17 cellular contexts compared by ENCODE assay signal in the genomic region with DNA sequence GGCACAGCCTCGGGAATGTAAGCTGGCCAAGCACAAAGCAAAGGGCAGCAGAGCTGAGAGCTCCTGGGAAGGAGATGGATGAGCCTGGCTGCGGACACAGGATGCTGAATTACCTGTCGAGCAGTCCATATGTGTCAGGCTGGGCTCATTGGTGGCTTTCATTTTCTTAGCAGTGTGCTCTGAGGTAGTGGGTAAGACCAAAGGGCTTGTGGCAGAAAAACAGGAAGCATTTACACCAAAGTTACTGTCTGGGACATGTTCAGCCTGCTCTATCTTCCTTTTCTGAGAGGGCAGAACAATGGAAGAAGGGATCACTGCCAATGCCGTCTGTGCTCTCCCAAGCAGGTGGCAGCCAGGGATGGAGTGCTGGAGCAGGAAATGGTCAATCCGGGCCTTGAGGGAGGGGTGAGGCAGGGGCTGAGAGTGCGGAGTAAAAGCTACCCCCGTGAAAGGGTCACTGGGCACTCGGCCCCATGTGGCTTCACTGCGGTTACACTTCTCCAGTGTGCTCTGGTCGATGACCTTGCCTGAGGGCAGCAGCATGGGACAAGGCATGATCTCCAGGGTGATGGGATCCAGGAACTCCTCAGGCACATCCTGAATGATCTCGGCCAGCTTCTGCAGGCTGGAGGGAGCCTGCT. TPM values are rescaled to one million over a fixed set of nuclear protein-coding genes. Genes with fewer than 3 reads are reported as not detected.
DNase-seq lines count a peak whose midpoint lies in the region; ATAC-seq and TF ChIP-seq lines count a peak whose summit lies in the region.
"Had no signal": no experiment of that assay in that cellular context is flagged by ENCODE, and none has a peak within 500 bp of the region (broad histone marks: within the 10 kb centered on the region; RNA-seq: fewer than 3 reads in every experiment).

No MANE protein-coding gene starts in this region.

- no peak for TF ChIP-seq POLR2A in gastrocnemius medialis (IDR thresholded peaks at IDR 0.05)

- H3K9me3 ChIP-seq in gastrocnemius medialis, result no peaks in the 10 kb centered on the region
- H3K9me3 ChIP-seq: ovary had no signal

- no peak overlapping the region for H3K4me3 ChIP-seq in gastrocnemius medialis
- H3K4me3 ChIP-seq: ovary had no signal

- DNase-seq in activated T-cell treated with anti-CD3 and anti-CD28 coated beads, Interleukin-2, amount 50 U/mL, for 1 hour, result peak; percentile 43
- DNase-seq in activated T-cell treated with anti-CD3 and anti-CD28 coated beads for 4 hours (no peak), NCI-H2196 treated with DMSO at 0.1 percent for 48 hours (lab: John Stamatoyannopoulos, UW; ENCODE audit: unreplicated experiment) (peak; percentile 36), cerebellum (ENCODE audit: low spot score) (peak; percentile 43), gastrocnemius medialis (peak in 1 of 2 donors; percentile 15), T-helper 9 cell (no peak)
- DNase-seq in stimulated activated CD4-positive, alpha-beta T cell treated with anti-CD3 and anti-CD28 coated beads, Interleukin-2, amount 100 ng/mL, for 48 hours, result no peak
- DNase-seq: cerebellar nuclear complex, mesenchymal stem cell, MM.1S, ovary had no signal

- intact Hi-C loops in gastrocnemius medialis (cut with DNase I; ENCODE audit: low total_unique reads), result loop anchor here (5.0 kb wide), 1 partner anchor 101 kb away; no protein-coding TSS in a partner anchor

- H3K27ac ChIP-seq in gastrocnemius medialis, result peak overlapping the region; percentile 70 to 86 (median 82)
- H3K27ac ChIP-seq: ovary had no signal

- peaks cover 19 to 26% of the 10 kb centered on the region in 2 donors for H3K4me1 ChIP-seq in gastrocnemius medialis

- no peak for TF ChIP-seq CTCF in gastrocnemius medialis (IDR thresholded peaks at IDR 0.05 in 4 of 5, conservative IDR thresholded peaks at IDR 0.05 in 1 of 5)

- peaks cover 0 to 19% of the 10 kb centered on the region in 2 donors for H3K36me3 ChIP-seq in gastrocnemius medialis
- H3K36me3 ChIP-seq: ovary had no signal

- no peaks in the 10 kb centered on the region for H3K27me3 ChIP-seq in gastrocnemius medialis
- H3K27me3 ChIP-seq: ovary had no signal

- in situ Hi-C loops in gastrocnemius medialis (cut with MboI; ENCODE audit: low sequenced_read_pairs in 4 of 4), result no loop called here

- ATAC-seq in gastrocnemius medialis (no peak), HG02870 (IDR thresholded peaks at IDR 0.05; ENCODE audit: unreplicated experiment) (no peak)

RNA-seq across cellular contexts. Expression of gene AVP, which starts 36.9 kb away (rescaled TPM):
- total RNA-seq in cerebellum (not detected), gastrocnemius medialis (not detected)
- total RNA-seq: Daoy, fibroblast of lung, H4, NCI-H460, ovary, urinary bladder had no signal

RNA-seq across cellular contexts. Expression of gene FASTKD5, which starts 38.3 kb away (rescaled TPM):
- total RNA-seq in cerebellum (16.6 TPM), gastrocnemius medialis (10 to 100 TPM; 38.8 to 58.7 (median 49.3) TPM)

RNA-seq across cellular contexts. Expression of gene UBOX5, which starts 38.3 kb away (rescaled TPM):
- total RNA-seq in cerebellum (3.6 TPM), gastrocnemius medialis (10 to 100 TPM; 14.6 to 17.1 (median 15.5) TPM)

RNA-seq across cellular contexts. Expression of gene OXT, which starts 50.0 kb away (rescaled TPM):
- not detected for total RNA-seq in cerebellum
- 1 to 10 TPM in 1 of 4 donors, not detected in 3; 2.2 TPM for total RNA-seq in gastrocnemius medialis
- total RNA-seq: Daoy, fibroblast of lung, H4, NCI-H460, urinary bladder had no signal

RNA-seq across cellular contexts. Expression of gene LZTS3, which starts 52.0 kb away (rescaled TPM):
- total RNA-seq in cerebellum, result 20.1 TPM
- 10 to 100 TPM; 15.3 to 33.4 (median 18.9) TPM for total RNA-seq in gastrocnemius medialis

Comparison
In these comparisons a context has a peak if more than half of its experiments do, and no peak if none do; other contexts are left out.
1. DNase-seq: peak in activated T-cell treated with anti-CD3 and anti-CD28 coated beads, Interleukin-2, amount 50 U/mL, for 1 hour (single experiment), NCI-H2196 treated with DMSO at 0.1 percent for 48 hours (single experiment) and cerebellum (single experiment); none in activated T-cell treated with anti-CD3 and anti-CD28 coated beads for 4 hours (single experiment), T-helper 9 cell (single experiment) and stimulated activated CD4-positive, alpha-beta T cell treated with anti-CD3 and anti-CD28 coated beads, Interleukin-2, amount 100 ng/mL, for 48 hours (0 of 2).